ENCODE assay signal across 7 cellular contexts in the genomic region with DNA sequence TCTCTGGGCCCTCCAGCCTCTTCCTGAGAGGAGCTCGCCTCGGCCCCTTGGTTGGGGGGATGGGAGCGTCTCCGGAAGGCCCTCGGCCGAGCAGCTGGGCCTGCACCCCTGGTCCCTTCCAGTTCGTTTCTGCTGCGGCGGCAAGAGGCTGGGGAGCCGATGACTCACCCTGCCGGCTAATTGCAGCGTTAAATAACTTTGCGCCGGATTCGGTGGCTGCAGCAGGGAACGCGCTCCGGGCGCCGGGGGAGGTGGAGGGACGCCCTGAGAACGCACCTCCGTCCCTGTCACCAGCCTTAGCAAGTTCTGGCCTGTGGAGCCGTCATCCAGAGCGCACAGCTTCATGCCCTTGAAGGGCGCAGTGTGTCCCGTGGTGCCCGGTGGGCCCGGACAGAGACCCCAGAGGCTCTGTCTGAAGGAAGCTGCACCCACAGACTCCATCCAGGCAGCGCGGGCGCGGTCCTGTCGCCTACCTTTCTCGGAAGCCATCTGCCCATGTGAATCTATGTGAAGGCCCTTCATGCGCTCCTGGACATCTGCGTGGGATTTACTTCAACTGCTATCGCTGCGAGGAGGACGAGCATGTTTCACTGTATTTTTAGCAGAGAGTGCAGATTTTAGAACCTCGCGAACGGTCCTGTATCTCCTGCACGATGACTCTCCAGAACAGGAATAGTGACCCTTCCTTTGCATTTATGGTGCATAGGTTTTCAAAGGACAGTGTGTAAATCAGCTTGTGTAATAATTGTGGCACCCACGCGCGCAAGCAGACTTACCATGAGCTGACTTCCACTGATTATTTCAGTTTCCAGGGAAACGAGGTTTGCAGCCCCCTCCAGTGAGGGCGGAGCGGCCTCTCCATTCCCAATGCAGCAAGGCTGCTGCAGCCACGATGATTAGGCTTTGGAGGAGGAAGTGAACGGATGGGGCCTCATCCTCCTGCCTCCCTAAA. TPM values are rescaled to one million over a fixed set of nuclear protein-coding genes. Genes with fewer than 3 reads are reported as not detected.
DNase-seq lines count a peak whose midpoint lies in the region; ATAC-seq and TF ChIP-seq lines count a peak whose summit lies in the region.

No MANE protein-coding gene starts in this region.

- peak overlapping the region; percentile 18 for H3K4me3 ChIP-seq in ectodermal cell (ENCODE audit: insufficient read depth, low read depth, low read length)
- H3K4me3 ChIP-seq in osteoblast (ENCODE audit: insufficient read depth, low read length) = no peak overlapping the region
- H3K4me3 ChIP-seq in gastrocnemius medialis = no peak overlapping the region

- H3K27me3 ChIP-seq in ectodermal cell (ENCODE audit: control insufficient read depth, insufficient read depth, low read length, poor library complexity, severe bottlenecking) (peaks cover 86% of the 10 kb centered on the region), osteoblast (ENCODE audit: insufficient read depth, low read length) (peaks cover 56% of the 10 kb centered on the region), gastrocnemius medialis (peaks cover 38 to 49% (median 44%) of the 10 kb centered on the region in 3 donors)

- H4K20me1 ChIP-seq in osteoblast (ENCODE audit: insufficient read depth, low read length) = no peaks in the 10 kb centered on the region

- TF ChIP-seq POLR2A in gastrocnemius medialis (IDR thresholded peaks at IDR 0.05) = no peak

- H3K79me2 ChIP-seq in osteoblast (ENCODE audit: insufficient read depth, low read length) = no peaks in the 10 kb centered on the region

- ATAC-seq in gastrocnemius medialis (no peak), HG03571 (IDR thresholded peaks at IDR 0.05; ENCODE audit: unreplicated experiment) (no peak)

- H2AFZ ChIP-seq in osteoblast (ENCODE audit: low read length) = no peak overlapping the region

- H3K36me3 ChIP-seq in ES-I3 (ENCODE audit: insufficient read depth, low read length) = no peaks in the 10 kb centered on the region
- H3K36me3 ChIP-seq in ectodermal cell (ENCODE audit: control insufficient read depth, insufficient read depth, low read length) = no peaks in the 10 kb centered on the region
- H3K36me3 ChIP-seq in osteoblast (ENCODE audit: insufficient read depth, low read length) = no peaks in the 10 kb centered on the region
- no peaks in the 10 kb centered on the region for H3K36me3 ChIP-seq in gastrocnemius medialis

- H3K9me3 ChIP-seq in ES-I3 (ENCODE audit: control insufficient read depth, insufficient read depth, low read length) (no peaks in the 10 kb centered on the region), ectodermal cell (ENCODE audit: control insufficient read depth, low read length) (no peaks in the 10 kb centered on the region), osteoblast (ENCODE audit: low read depth, low read length) (no peaks in the 10 kb centered on the region), gastrocnemius medialis (no peaks in the 10 kb centered on the region)

- TF ChIP-seq CTCF in osteoblast (IDR thresholded peaks at IDR 0.05; ENCODE audit: extremely low read depth, low read depth, low read length) (no peak), gastrocnemius medialis (IDR thresholded peaks at IDR 0.05 in 4 of 5, conservative IDR thresholded peaks at IDR 0.05 in 1 of 5) (no peak)

- 5% methylated on average over 52 of the region's 52 CpGs for WGBS in ectodermal cell, 2 experiments

- no peak overlapping the region for H3K4me2 ChIP-seq in osteoblast (ENCODE audit: insufficient read depth, low read length)

- DNase-seq in NCI-H1105 (lab: John Stamatoyannopoulos, UW) = peak; percentile 25
- peak; percentile 92 for DNase-seq in osteoblast (ENCODE audit: insufficient read length, low spot score, missing footprints)
- DNase-seq in gastrocnemius medialis = no peak
- DNase-seq in germinal center (ENCODE audit: low spot score) = no peak

- H3K9ac ChIP-seq in ES-I3 (ENCODE audit: low read depth, low read length) = peak overlapping the region; percentile 51; the same call in 1 of the 2 replicates

- intact Hi-C loops in gastrocnemius medialis (cut with DNase I; ENCODE audit: low total_unique reads) = no loop called here

- H3K4me1 ChIP-seq in ES-I3 (ENCODE audit: insufficient read depth, low read length) (no peaks in the 10 kb centered on the region; the same call in 1 of the 2 replicates), ectodermal cell (ENCODE audit: control insufficient read depth, insufficient read depth, low read length) (peaks cover 8% of the 10 kb centered on the region), osteoblast (ENCODE audit: insufficient read depth, low read length) (no peaks in the 10 kb centered on the region), gastrocnemius medialis (no peaks in the 10 kb centered on the region)

- in situ Hi-C loops in gastrocnemius medialis (cut with MboI; ENCODE audit: low sequenced_read_pairs in 4 of 4) = no loop called here

- no peak overlapping the region for H3K27ac ChIP-seq in ectodermal cell (ENCODE audit: insufficient read depth, low read depth, low read length, poor library complexity, severe bottlenecking)
- H3K27ac ChIP-seq in osteoblast (ENCODE audit: low read depth, low read length) = no peak overlapping the region
- no peak overlapping the region for H3K27ac ChIP-seq in gastrocnemius medialis

RNA-seq across cellular contexts. Expression of a gene that starts 1.7 kb away (rescaled TPM):
- not detected for polyA plus RNA-seq in ectodermal cell (2013, experiment 1 of 4)
- not detected for polyA plus RNA-seq in ectodermal cell (2013, experiment 2 of 4)
- not detected for polyA plus RNA-seq in ectodermal cell (2013, experiment 3 of 4)
- not detected for polyA plus RNA-seq in ectodermal cell (2013, experiment 4 of 4)
- total RNA-seq in osteoblast = not detected in 2 replicates
- total RNA-seq in gastrocnemius medialis = not detected

RNA-seq across cellular contexts. Expression of a gene that starts 47.6 kb away (rescaled TPM):
- polyA plus RNA-seq in ectodermal cell (2013, experiment 1 of 4) = 15.3 TPM
- 15.1 TPM for polyA plus RNA-seq in ectodermal cell (2013, experiment 2 of 4)
- 6.6 TPM for polyA plus RNA-seq in ectodermal cell (2013, experiment 3 of 4)
- 11.3 TPM for polyA plus RNA-seq in ectodermal cell (2013, experiment 4 of 4)
- total RNA-seq in osteoblast (not detected in 2 replicates), gastrocnemius medialis (not detected)

Comparison
In these comparisons a context has a peak if more than half of its experiments do, and no peak if none do; other contexts are left out.
1. DNase-seq: peak in NCI-H1105 (single experiment) and osteoblast (single experiment); none in gastrocnemius medialis (0 of 2) and germinal center (single experiment).